1 cellular context compared by ENCODE assay signal in the genomic region with DNA sequence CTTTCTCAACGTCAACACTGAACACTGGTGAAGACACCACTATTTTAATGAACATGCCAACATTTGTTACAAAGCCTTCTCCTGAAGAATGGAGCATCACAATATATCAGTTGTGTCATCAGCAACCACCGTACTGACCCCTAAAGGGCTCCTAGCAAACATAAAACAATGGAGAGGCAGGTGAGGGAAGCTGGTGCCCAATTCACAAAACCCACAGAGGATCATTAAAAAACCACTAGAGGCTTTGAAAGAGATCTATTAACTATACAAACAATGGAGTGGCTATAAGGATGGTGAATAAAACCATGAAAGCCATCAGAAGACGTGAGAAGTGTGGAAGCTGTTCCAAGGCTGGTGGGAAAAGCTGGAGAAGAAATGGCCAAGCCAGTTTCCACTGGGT.
TF ChIP-seq lines count a peak whose summit lies in the region.

No MANE protein-coding gene starts in this region.

TF ChIP-seq in HepG2, 621 proteins besides CTCF, POLR2A, EP300 and RAD21 (continued from another document):
- TF ChIP-seq, protein P1, sequence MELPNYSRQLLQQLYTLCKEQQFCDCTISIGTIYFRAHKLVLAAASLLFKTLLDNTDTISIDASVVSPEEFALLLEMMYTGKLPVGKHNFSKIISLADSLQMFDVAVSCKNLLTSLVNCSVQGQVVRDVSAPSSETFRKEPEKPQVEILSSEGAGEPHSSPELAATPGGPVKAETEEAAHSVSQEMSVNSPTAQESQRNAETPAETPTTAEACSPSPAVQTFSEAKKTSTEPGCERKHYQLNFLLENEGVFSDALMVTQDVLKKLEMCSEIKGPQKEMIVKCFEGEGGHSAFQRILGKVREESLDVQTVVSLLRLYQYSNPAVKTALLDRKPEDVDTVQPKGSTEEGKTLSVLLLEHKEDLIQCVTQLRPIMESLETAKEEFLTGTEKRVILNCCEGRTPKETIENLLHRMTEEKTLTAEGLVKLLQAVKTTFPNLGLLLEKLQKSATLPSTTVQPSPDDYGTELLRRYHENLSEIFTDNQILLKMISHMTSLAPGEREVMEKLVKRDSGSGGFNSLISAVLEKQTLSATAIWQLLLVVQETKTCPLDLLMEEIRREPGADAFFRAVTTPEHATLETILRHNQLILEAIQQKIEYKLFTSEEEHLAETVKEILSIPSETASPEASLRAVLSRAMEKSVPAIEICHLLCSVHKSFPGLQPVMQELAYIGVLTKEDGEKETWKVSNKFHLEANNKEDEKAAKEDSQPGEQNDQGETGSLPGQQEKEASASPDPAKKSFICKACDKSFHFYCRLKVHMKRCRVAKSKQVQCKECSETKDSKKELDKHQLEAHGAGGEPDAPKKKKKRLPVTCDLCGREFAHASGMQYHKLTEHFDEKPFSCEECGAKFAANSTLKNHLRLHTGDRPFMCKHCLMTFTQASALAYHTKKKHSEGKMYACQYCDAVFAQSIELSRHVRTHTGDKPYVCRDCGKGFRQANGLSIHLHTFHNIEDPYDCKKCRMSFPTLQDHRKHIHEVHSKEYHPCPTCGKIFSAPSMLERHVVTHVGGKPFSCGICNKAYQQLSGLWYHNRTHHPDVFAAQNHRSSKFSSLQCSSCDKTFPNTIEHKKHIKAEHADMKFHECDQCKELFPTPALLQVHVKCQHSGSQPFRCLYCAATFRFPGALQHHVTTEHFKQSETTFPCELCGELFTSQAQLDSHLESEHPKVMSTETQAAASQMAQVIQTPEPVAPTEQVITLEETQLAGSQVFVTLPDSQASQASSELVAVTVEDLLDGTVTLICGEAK (IDR thresholded peaks at IDR 0.05): no peak
- TF ChIP-seq, protein P1 (CRISPR knock-in tag; IDR thresholded peaks at IDR 0.05): no peak
- TF ChIP-seq ZNF354B (CRISPR knock-in tag; IDR thresholded peaks at IDR 0.05) (no peak), ZNF224 (CRISPR knock-in tag; IDR thresholded peaks at IDR 0.05) (no peak), ATRX (CRISPR knock-in tag; IDR thresholded peaks at IDR 0.05; ENCODE audit: borderline replicate concordance) (no peak), GPN1 (CRISPR knock-in tag; IDR thresholded peaks at IDR 0.05; ENCODE audit: borderline replicate concordance) (no peak), ZNF24 (IDR thresholded peaks at IDR 0.05) (no peak), ZNF292 (CRISPR knock-in tag; IDR thresholded peaks at IDR 0.05; ENCODE audit: borderline replicate concordance, low read depth) (no peak), ZNF572 (CRISPR knock-in tag; IDR thresholded peaks at IDR 0.05) (no peak), ZFP1 (CRISPR knock-in tag; IDR thresholded peaks at IDR 0.05) (no peak), HNRNPL (IDR thresholded peaks at IDR 0.05; ENCODE audit: low read depth, low read length) (no peak), GABPA (IDR thresholded peaks at IDR 0.05; ENCODE audit: low read depth, low read length) (no peak), GABPA (CRISPR knock-in tag; IDR thresholded peaks at IDR 0.05; ENCODE audit: low read depth) (no peak), ZBTB42 (CRISPR knock-in tag; IDR thresholded peaks at IDR 0.05) (no peak), GATAD1 (CRISPR knock-in tag; IDR thresholded peaks at IDR 0.05) (no peak)
